Comparison of ENCODE assay signal across 32 cellular contexts in genomic region chr22:19402642-19403191, GRCh38.
"Had no signal": no experiment of that assay in that cellular context is flagged by ENCODE, and none has a peak within 500 bp of the region (broad histone marks: within the 10 kb centered on the region; RNA-seq: fewer than 3 reads in every experiment).

No MANE protein-coding gene starts in this region.

- H3K27me3 Mint-ChIP-seq: activated B cell treated with CpG ODN at 0.5 μM for 24 hours; activated CD8-positive, alpha-beta T cell treated with anti-CD3 and anti-CD28 coated beads for 36 hours; activated naive CD4-positive, alpha-beta T cell treated with anti-CD3 and anti-CD28 coated beads, Interleukin-2, amount 50 U/mL, for 24 hours; activated naive CD8-positive, alpha-beta T cell treated with anti-CD3 and anti-CD28 coated beads for 36 hours; activated naive CD8-positive, alpha-beta T cell treated with anti-CD3 and anti-CD28 coated beads, Interleukin-2, amount 50 U/mL, for 24 hours; T-helper 17 cell had no signal

- H3K27me3 ChIP-seq: adrenal gland, body of pancreas, colonic mucosa, esophagus squamous epithelium, heart left ventricle had no signal

- H3K4me3 ChIP-seq: adrenal gland, body of pancreas, colonic mucosa, esophagus squamous epithelium, heart left ventricle had no signal

- FAIRE-seq: endometrium, endothelial cell of umbilical vein had no signal

- H3K9me3 Mint-ChIP-seq: activated B cell treated with CpG ODN at 0.5 μM for 24 hours; activated CD8-positive, alpha-beta T cell treated with anti-CD3 and anti-CD28 coated beads for 36 hours; activated naive CD4-positive, alpha-beta T cell treated with anti-CD3 and anti-CD28 coated beads for 36 hours; activated naive CD4-positive, alpha-beta T cell treated with anti-CD3 and anti-CD28 coated beads, Interleukin-2, amount 50 U/mL, for 24 hours; activated naive CD8-positive, alpha-beta T cell treated with anti-CD3 and anti-CD28 coated beads for 36 hours; activated naive CD8-positive, alpha-beta T cell treated with anti-CD3 and anti-CD28 coated beads, Interleukin-2, amount 50 U/mL, for 24 hours; activated T-cell treated with anti-CD3 and anti-CD28 coated beads, Interleukin-2, amount 50 U/mL, for 4 hours; activated T-helper 2 cell treated with anti-CD3 and anti-CD28 coated beads, Interferon-gamma antibody, Interleukin-2, Interleukin-4, amounts not matched to agents 10 μg/mL and 5 μg/mL and 100 μg/mL, durations not matched to agents 14 hours and 24 hours and 36 hours; T-helper 2 cell treated with Interferon-gamma antibody and Interleukin-4, amounts not matched to agents 5 μg/mL and 100 μg/mL, for 36 hours had no signal

- H3K27ac ChIP-seq: adrenal gland, body of pancreas, colonic mucosa, epithelial cell of prostate, esophagus squamous epithelium, heart left ventricle, WERI-Rb-1 had no signal

- H3K4me1 ChIP-seq: colonic mucosa, esophagus squamous epithelium had no signal

- H3K9me3 ChIP-seq: adrenal gland, body of pancreas, colonic mucosa, esophagus squamous epithelium, heart left ventricle had no signal

- H3K27ac Mint-ChIP-seq: activated B cell treated with CpG ODN at 0.5 μM for 24 hours; activated CD8-positive, alpha-beta T cell treated with anti-CD3 and anti-CD28 coated beads for 36 hours; activated naive CD4-positive, alpha-beta T cell treated with anti-CD3 and anti-CD28 coated beads for 36 hours; activated naive CD4-positive, alpha-beta T cell treated with anti-CD3 and anti-CD28 coated beads, Interleukin-2, amount 50 U/mL, for 24 hours; activated naive CD8-positive, alpha-beta T cell treated with anti-CD3 and anti-CD28 coated beads for 36 hours; activated naive CD8-positive, alpha-beta T cell treated with anti-CD3 and anti-CD28 coated beads, Interleukin-2, amount 50 U/mL, for 24 hours; activated T-helper 2 cell treated with anti-CD3 and anti-CD28 coated beads, Interferon-gamma antibody, Interleukin-2, Interleukin-4, amounts not matched to agents 10 μg/mL and 5 μg/mL and 100 μg/mL, durations not matched to agents 14 hours and 24 hours and 36 hours; T-helper 17 cell; T-helper 2 cell treated with Interferon-gamma antibody and Interleukin-4, amounts not matched to agents 5 μg/mL and 100 μg/mL, for 36 hours had no signal

- DNase-seq: activated B cell treated with CpG ODN at 0.5 μM for 24 hours; activated CD4-positive, alpha-beta T cell treated with anti-CD3 and anti-CD28 coated beads for 48 hours; activated CD4-positive, alpha-beta T cell treated with anti-CD3 and anti-CD28 coated beads, Interleukin-2, amount 50 U/mL, for 1 hour; activated CD4-positive, alpha-beta T cell treated with anti-CD3 and anti-CD28 coated beads, Interleukin-2, amount 50 U/mL, for 48 hours; activated CD8-positive, alpha-beta memory T cell treated with anti-CD3 and anti-CD28 coated beads for 24 hours; activated CD8-positive, alpha-beta T cell treated with anti-CD3 and anti-CD28 coated beads for 36 hours; activated effector memory CD4-positive, alpha-beta T cell treated with anti-CD3 and anti-CD28 coated beads, Interleukin-2, amount 50 U/mL, for 16 hours; activated naive CD4-positive, alpha-beta T cell treated with anti-CD3 and anti-CD28 coated beads for 36 hours; activated naive CD8-positive, alpha-beta T cell treated with anti-CD3 and anti-CD28 coated beads for 36 hours; activated naive CD8-positive, alpha-beta T cell treated with anti-CD3 and anti-CD28 coated beads, Interleukin-2, amount 50 U/mL, for 24 hours; activated T-cell treated with anti-CD3 and anti-CD28 coated beads, Interleukin-2, amount 50 U/mL, for 4 hours; amygdala; body of pancreas; caudate nucleus; cerebellar nuclear complex; colonic mucosa; effector CD8-positive, alpha-beta T cell; esophagus squamous epithelium; glutamatergic neuron; heart left ventricle; T-helper 1 cell; T-helper 17 cell; T1000; WERI-Rb-1 had no signal

- H3K4me1 Mint-ChIP-seq: activated naive CD4-positive, alpha-beta T cell treated with anti-CD3 and anti-CD28 coated beads, Interleukin-2, amount 50 U/mL, for 24 hours; activated naive CD8-positive, alpha-beta T cell treated with anti-CD3 and anti-CD28 coated beads for 36 hours had no signal

- H3K4me3 Mint-ChIP-seq: activated B cell treated with CpG ODN at 0.5 μM for 24 hours; activated CD8-positive, alpha-beta T cell treated with anti-CD3 and anti-CD28 coated beads for 36 hours; activated naive CD4-positive, alpha-beta T cell treated with anti-CD3 and anti-CD28 coated beads for 36 hours; activated naive CD4-positive, alpha-beta T cell treated with anti-CD3 and anti-CD28 coated beads, Interleukin-2, amount 50 U/mL, for 24 hours; activated naive CD8-positive, alpha-beta T cell treated with anti-CD3 and anti-CD28 coated beads for 36 hours; activated naive CD8-positive, alpha-beta T cell treated with anti-CD3 and anti-CD28 coated beads, Interleukin-2, amount 50 U/mL, for 24 hours; activated T-cell treated with anti-CD3 and anti-CD28 coated beads, Interleukin-2, amount 50 U/mL, for 4 hours; T-helper 17 cell; T-helper 2 cell treated with Interferon-gamma antibody and Interleukin-4, amounts not matched to agents 5 μg/mL and 100 μg/mL, for 36 hours had no signal

- ATAC-seq: activated CD4-positive, CD25-positive, alpha-beta regulatory T cell treated with anti-CD3 and anti-CD28 coated beads, Interleukin-2, amount 50 U/mL, for 24 hours; activated CD8-positive, alpha-beta T cell treated with anti-CD3 and anti-CD28 coated beads for 36 hours; activated naive CD8-positive, alpha-beta T cell treated with anti-CD3 and anti-CD28 coated beads, Interleukin-2, amount 50 U/mL, for 24 hours; activated T-cell treated with anti-CD3 and anti-CD28 coated beads, Interleukin-2, amount 50 U/mL, for 4 hours; body of pancreas; heart left ventricle; T-helper 17 cell had no signal
